Comparison of ENCODE assay signal across 39 cellular contexts in genomic region chr10:117468665-117469064, GRCh38.
"Had no signal": no experiment of that assay in that cellular context is flagged by ENCODE, and none has a peak within 500 bp of the region (broad histone marks: within the 10 kb centered on the region; RNA-seq: fewer than 3 reads in every experiment).

No MANE protein-coding gene starts in this region.

- H3K36me3 Mint-ChIP-seq: activated naive CD4-positive, alpha-beta T cell treated with anti-CD3 and anti-CD28 coated beads, Interleukin-2, amount 10 ng/mL, durations not matched to agents 7 days and 5 days; activated naive CD4-positive, alpha-beta T cell treated with anti-CD3 and anti-CD28 coated beads, Interleukin-2, amount 50 U/mL, for 24 hours; activated naive CD4-positive, alpha-beta T cell treated with anti-CD3 and anti-CD28 coated beads, Interleukin-2, amount 50 U/mL, for 72 hours; activated naive CD8-positive, alpha-beta T cell; activated naive CD8-positive, alpha-beta T cell treated with anti-CD3 and anti-CD28 coated beads for 36 hours; activated naive CD8-positive, alpha-beta T cell treated with anti-CD3 and anti-CD28 coated beads, Interleukin-2, amount 10 ng/mL, durations not matched to agents 7 days and 5 days; brain had no signal

- H3K4me1 Mint-ChIP-seq: activated naive CD4-positive, alpha-beta T cell treated with anti-CD3 and anti-CD28 coated beads, Interleukin-2, amount 10 ng/mL, durations not matched to agents 7 days and 5 days; activated naive CD4-positive, alpha-beta T cell treated with anti-CD3 and anti-CD28 coated beads, Interleukin-2, amount 50 U/mL, for 24 hours; activated naive CD8-positive, alpha-beta T cell treated with anti-CD3 and anti-CD28 coated beads for 36 hours; activated naive CD8-positive, alpha-beta T cell treated with anti-CD3 and anti-CD28 coated beads, Interleukin-2, amount 10 ng/mL, durations not matched to agents 7 days and 5 days; activated naive CD8-positive, alpha-beta T cell treated with anti-CD3 and anti-CD28 coated beads, Interleukin-2, amount 50 U/mL, for 24 hours; activated T-helper 17 cell treated with anti-CD3 and anti-CD28 coated beads, Interleukin-2, amount 50 U/mL, for 72 hours; brain; central memory CD8-positive, alpha-beta T cell had no signal

- H3K27me3 ChIP-seq: adrenal gland, ascending aorta, body of pancreas, brain microvascular endothelial cell, breast epithelium, cardiac muscle cell had no signal

- ATAC-seq: activated naive CD4-positive, alpha-beta T cell treated with anti-CD3 and anti-CD28 coated beads, Interleukin-2, amount 50 U/mL, for 72 hours; activated naive CD8-positive, alpha-beta T cell treated with anti-CD3 and anti-CD28 coated beads, Interleukin-2, amount 50 U/mL, for 24 hours; activated T-cell treated with anti-CD3 and anti-CD28 coated beads, Interleukin-2, amount 50 U/mL, for 4 hours; activated T-cell treated with anti-CD3 and anti-CD28 coated beads, Interleukin-2, amount 50 U/mL, for 72 hours; activated T-helper 17 cell treated with anti-CD3 and anti-CD28 coated beads, Interleukin-2, amount 50 U/mL, for 72 hours; body of pancreas had no signal

- H3K27ac ChIP-seq: adrenal gland, ascending aorta, body of pancreas, brain microvascular endothelial cell, breast epithelium, cardiac muscle cell had no signal

- DNase-seq: activated effector memory CD4-positive, alpha-beta T cell treated with anti-CD3 and anti-CD28 coated beads, Interleukin-2, amount 50 U/mL, for 16 hours; activated effector memory CD4-positive, alpha-beta T cell treated with Interleukin-2 at 50 U/mL for 16 hours; activated gamma-delta T cell; activated gamma-delta T cell treated with Interleukin-2 at 50 U/mL for 16 hours; activated naive CD4-positive, alpha-beta T cell; activated naive CD4-positive, alpha-beta T cell treated with anti-CD3 and anti-CD28 coated beads for 36 hours; activated naive CD4-positive, alpha-beta T cell treated with anti-CD3 and anti-CD28 coated beads, Interleukin-2, amount 10 ng/mL, durations not matched to agents 7 days and 5 days; activated naive CD4-positive, alpha-beta T cell treated with anti-CD3 and anti-CD28 coated beads, Interleukin-2, amount 50 U/mL, for 16 hours; activated naive CD4-positive, alpha-beta T cell treated with Interleukin-2 at 50 U/mL for 16 hours; activated naive CD8-positive, alpha-beta T cell treated with anti-CD3 and anti-CD28 coated beads for 36 hours; activated naive CD8-positive, alpha-beta T cell treated with anti-CD3 and anti-CD28 coated beads, Interleukin-2, amount 10 ng/mL, durations not matched to agents 7 days and 5 days; activated naive CD8-positive, alpha-beta T cell treated with anti-CD3 and anti-CD28 coated beads, Interleukin-2, amount 50 U/mL, for 24 hours; activated T-cell treated with anti-CD3 and anti-CD28 coated beads, Interleukin-2, amount 50 U/mL, for 1 hour; activated T-cell treated with anti-CD3 and anti-CD28 coated beads, Interleukin-2, amount 50 U/mL, for 24 hours; activated T-cell treated with anti-CD3 and anti-CD28 coated beads, Interleukin-2, amount 50 U/mL, for 4 hours; activated T-cell treated with anti-CD3 and anti-CD28 coated beads, Interleukin-2, amount 50 U/mL, for 48 hours; activated T-cell treated with anti-CD3 and anti-CD28 coated beads, Interleukin-2, amount 50 U/mL, for 72 hours; adrenal gland; amniotic stem cell; amygdala; anterior cingulate cortex; aorta; body of pancreas; brain microvascular endothelial cell; caudate nucleus; central memory CD4-positive, alpha-beta T cell; cerebellar nuclear complex had no signal

- H3K4me3 ChIP-seq: adrenal gland, ascending aorta, body of pancreas, breast epithelium, cardiac muscle cell had no signal

- H3K4me3 Mint-ChIP-seq: activated naive CD4-positive, alpha-beta T cell treated with anti-CD3 and anti-CD28 coated beads for 36 hours; activated naive CD4-positive, alpha-beta T cell treated with anti-CD3 and anti-CD28 coated beads, Interleukin-2, amount 10 ng/mL, durations not matched to agents 7 days and 5 days; activated naive CD4-positive, alpha-beta T cell treated with anti-CD3 and anti-CD28 coated beads, Interleukin-2, amount 50 U/mL, for 24 hours; activated naive CD8-positive, alpha-beta T cell; activated naive CD8-positive, alpha-beta T cell treated with anti-CD3 and anti-CD28 coated beads for 36 hours; activated naive CD8-positive, alpha-beta T cell treated with anti-CD3 and anti-CD28 coated beads, Interleukin-2, amount 10 ng/mL, durations not matched to agents 7 days and 5 days; activated naive CD8-positive, alpha-beta T cell treated with anti-CD3 and anti-CD28 coated beads, Interleukin-2, amount 50 U/mL, for 24 hours; activated T-cell treated with anti-CD3 and anti-CD28 coated beads, Interleukin-2, amount 50 U/mL, for 24 hours; activated T-cell treated with anti-CD3 and anti-CD28 coated beads, Interleukin-2, amount 50 U/mL, for 4 hours; activated T-cell treated with anti-CD3 and anti-CD28 coated beads, Interleukin-2, amount 50 U/mL, for 72 hours; activated T-helper 1 cell treated with anti-CD3 and anti-CD28 coated beads, Interleukin-12 subunit alpha, Interleukin-12 subunit beta, Interleukin-2, Interleukin-4 antibody, amounts not matched to agents 30 ng/mL and 10 ng/mL and 1 ng/mL, durations not matched to agents 14 hours and 24 hours and 36 hours; activated T-helper 17 cell treated with anti-CD3 and anti-CD28 coated beads, Interleukin-2, amount 50 U/mL, for 72 hours; brain; central memory CD8-positive, alpha-beta T cell had no signal

- FAIRE-seq: astrocyte had no signal

- H3K4me1 ChIP-seq: adrenal gland, ascending aorta, body of pancreas, breast epithelium had no signal

- H3K36me3 ChIP-seq: adrenal gland, ascending aorta, brain microvascular endothelial cell, breast epithelium, cardiac muscle cell had no signal

- H3K9me3 Mint-ChIP-seq: activated naive CD4-positive, alpha-beta T cell treated with anti-CD3 and anti-CD28 coated beads, Interleukin-2, amount 10 ng/mL, durations not matched to agents 7 days and 5 days; activated naive CD4-positive, alpha-beta T cell treated with anti-CD3 and anti-CD28 coated beads, Interleukin-2, amount 50 U/mL, for 24 hours; activated naive CD4-positive, alpha-beta T cell treated with anti-CD3 and anti-CD28 coated beads, Interleukin-2, amount 50 U/mL, for 72 hours; activated naive CD8-positive, alpha-beta T cell treated with anti-CD3 and anti-CD28 coated beads for 36 hours; activated naive CD8-positive, alpha-beta T cell treated with anti-CD3 and anti-CD28 coated beads, Interleukin-2, amount 50 U/mL, for 24 hours; activated T-cell treated with anti-CD3 and anti-CD28 coated beads, Interleukin-2, amount 50 U/mL, for 24 hours; activated T-cell treated with anti-CD3 and anti-CD28 coated beads, Interleukin-2, amount 50 U/mL, for 4 hours; activated T-helper 1 cell treated with anti-CD3 and anti-CD28 coated beads, Interleukin-12 subunit alpha, Interleukin-12 subunit beta, Interleukin-2, Interleukin-4 antibody, amounts not matched to agents 30 ng/mL and 10 ng/mL and 1 ng/mL, durations not matched to agents 14 hours and 24 hours and 36 hours; activated T-helper 17 cell treated with anti-CD3 and anti-CD28 coated beads, Interleukin-2, amount 50 U/mL, for 72 hours; activated T-helper 2 cell treated with anti-CD3 and anti-CD28 coated beads, Interferon-gamma antibody, Interleukin-2, Interleukin-4, amounts not matched to agents 10 μg/mL and 5 μg/mL and 100 μg/mL, durations not matched to agents 14 hours and 24 hours and 36 hours; central memory CD8-positive, alpha-beta T cell had no signal

- H3K9me3 ChIP-seq: adrenal gland, ascending aorta, body of pancreas, breast epithelium had no signal

- H3K27ac Mint-ChIP-seq: activated naive CD4-positive, alpha-beta T cell treated with anti-CD3 and anti-CD28 coated beads for 36 hours; activated naive CD4-positive, alpha-beta T cell treated with anti-CD3 and anti-CD28 coated beads, Interleukin-2, amount 10 ng/mL, durations not matched to agents 7 days and 5 days; activated naive CD4-positive, alpha-beta T cell treated with anti-CD3 and anti-CD28 coated beads, Interleukin-2, amount 50 U/mL, for 24 hours; activated naive CD4-positive, alpha-beta T cell treated with anti-CD3 and anti-CD28 coated beads, Interleukin-2, amount 50 U/mL, for 72 hours; activated naive CD8-positive, alpha-beta T cell; activated naive CD8-positive, alpha-beta T cell treated with anti-CD3 and anti-CD28 coated beads for 36 hours; activated naive CD8-positive, alpha-beta T cell treated with anti-CD3 and anti-CD28 coated beads, Interleukin-2, amount 10 ng/mL, durations not matched to agents 7 days and 5 days; activated naive CD8-positive, alpha-beta T cell treated with anti-CD3 and anti-CD28 coated beads, Interleukin-2, amount 50 U/mL, for 24 hours; activated T-cell treated with anti-CD3 and anti-CD28 coated beads, Interleukin-2, amount 50 U/mL, for 24 hours; activated T-cell treated with anti-CD3 and anti-CD28 coated beads, Interleukin-2, amount 50 U/mL, for 72 hours; activated T-helper 1 cell treated with anti-CD3 and anti-CD28 coated beads, Interleukin-12 subunit alpha, Interleukin-12 subunit beta, Interleukin-2, Interleukin-4 antibody, amounts not matched to agents 30 ng/mL and 10 ng/mL and 1 ng/mL, durations not matched to agents 14 hours and 24 hours and 36 hours; activated T-helper 17 cell treated with anti-CD3 and anti-CD28 coated beads, Interleukin-2, amount 50 U/mL, for 72 hours; activated T-helper 2 cell treated with anti-CD3 and anti-CD28 coated beads, Interferon-gamma antibody, Interleukin-2, Interleukin-4, amounts not matched to agents 10 μg/mL and 5 μg/mL and 100 μg/mL, durations not matched to agents 14 hours and 24 hours and 36 hours had no signal
